1 cellular context compared by ENCODE assay signal in genomic region chr1:53585116-53585515, GRCh38.
TF ChIP-seq lines count a peak whose summit lies in the region.

No MANE protein-coding gene starts in this region.

TF ChIP-seq in GM23338, 12 proteins besides CTCF, POLR2A, EP300 and RAD21 (continued from another document):
- TF ChIP-seq REST (IDR thresholded peaks at IDR 0.05; ENCODE audit: unreplicated experiment): no peak
- TF ChIP-seq NANOG (IDR thresholded peaks at IDR 0.05; ENCODE audit: borderline replicate concordance): no peak
- TF ChIP-seq ETS1 (IDR thresholded peaks at IDR 0.05): no peak
- TF ChIP-seq STAT1 (IDR thresholded peaks at IDR 0.05; ENCODE audit: unreplicated experiment): no peak
- no peak for TF ChIP-seq ZNF331 (CRISPR knock-in tag; IDR thresholded peaks at IDR 0.05; ENCODE audit: low read depth)
- TF ChIP-seq ZNF114 (CRISPR knock-in tag; IDR thresholded peaks at IDR 0.05): no peak
- TF ChIP-seq ZNF462 (CRISPR knock-in tag; IDR thresholded peaks at IDR 0.05): no peak
- no peak for TF ChIP-seq CREB1 (CRISPR knock-in tag; IDR thresholded peaks at IDR 0.05; ENCODE audit: low read depth)
- TF ChIP-seq EZH2phosphoT487 (IDR thresholded peaks at IDR 0.05; ENCODE audit: unreplicated experiment): no peak
- no peak for TF ChIP-seq EZH2 (IDR thresholded peaks at IDR 0.05; ENCODE audit: low read depth, unreplicated experiment)
